8 cellular contexts compared by ENCODE assay signal in genomic region chr15:44735482-44736260, GRCh38. TPM values are rescaled to one million over a fixed set of nuclear protein-coding genes. Genes with fewer than 3 reads are reported as not detected.
DNase-seq lines count a peak whose midpoint lies in the region; ATAC-seq lines count a peak whose summit lies in the region.

No MANE protein-coding gene starts in this region.

- peak in 2 of 5 donors; percentile 36 to 64 for DNase-seq in CD4-positive, alpha-beta memory T cell
- DNase-seq in activated T-cell treated with anti-CD3 and anti-CD28 coated beads, Interleukin-2, amount 50 U/mL, for 72 hours: peak; percentile 66 to 71
- DNase-seq in memory B cell (ENCODE audit: low spot score in 2 of 2) (no peak), aorta (peak in 1 of 2 donors; percentile 81), AG08396 (ENCODE audit: low spot score) (no peak), NCI-H1048 (lab: John Stamatoyannopoulos, UW) (no peak)

- peak overlapping the region; percentile 74 for H3K27ac ChIP-seq in CD4-positive, alpha-beta memory T cell (ENCODE audit: low read depth, low read length)
- peak overlapping the region in 1 of 2 donors; percentile 54 for H3K27ac ChIP-seq in aorta (ENCODE audit: low read depth in 1 of 2, low read length in 2 of 2)

- WGBS in aorta, 2 donors: 47% methylated on average over 8 of the region's 8 CpGs

- H3K27me3 ChIP-seq in CD4-positive, alpha-beta memory T cell (ENCODE audit: insufficient read depth, low read length): no peaks in the 10 kb centered on the region
- H3K27me3 ChIP-seq in aorta (ENCODE audit: control insufficient read depth in 1 of 2, insufficient read depth in 2 of 2, low read length in 1 of 2): no peaks in the 10 kb centered on the region

- CTCF ChIA-PET in CD4-positive, alpha-beta memory T cell (lab: Charles Lee; ENCODE audit: partially characterized antibody): interaction anchor here (0.6 to 33.6 kb wide), 23 partner anchors 16 to 190 kb away, joined by 3 to 821 read pairs (median 4); partner anchors contain the start of genes B2M, PATL2 and SPG11

- POLR2A ChIA-PET in CD4-positive, alpha-beta memory T cell (lab: Charles Lee; ENCODE audit: partially characterized antibody): interaction anchor here (0.9 to 39.7 kb wide), 15 partner anchors 9 to 199 kb away, joined by 3 to 5737 read pairs (median 4); partner anchors contain the start of genes B2M, EIF3J, PATL2 and SPG11

- H3K27ac Mint-ChIP-seq in CD4-positive, alpha-beta memory T cell: peak overlapping the region; percentile 93 to 99 (median 96)
- H3K27ac Mint-ChIP-seq in activated T-cell treated with anti-CD3 and anti-CD28 coated beads, Interleukin-2, amount 50 U/mL, for 72 hours: peak overlapping the region; percentile 100
- peak overlapping the region; percentile 93 for H3K27ac Mint-ChIP-seq in memory B cell

- ATAC-seq in HG03095 (IDR thresholded peaks at IDR 0.05; ENCODE audit: unreplicated experiment) (peak; percentile 33), memory B cell (ENCODE audit: low read depth) (peak; percentile 72), aorta (ENCODE audit: low FRiP score) (peak; percentile 63), GM18861 (IDR thresholded peaks at IDR 0.05; ENCODE audit: unreplicated experiment) (no peak)
- ATAC-seq in activated T-cell treated with anti-CD3 and anti-CD28 coated beads, Interleukin-2, amount 50 U/mL, for 72 hours (replicated peaks in 1 of 2): peak; percentile 76 to 78

- H3K36me3 ChIP-seq in CD4-positive, alpha-beta memory T cell (ENCODE audit: insufficient read depth, low read length): peaks cover 12% of the 10 kb centered on the region
- no peaks in the 10 kb centered on the region for H3K36me3 ChIP-seq in aorta (ENCODE audit: control insufficient read depth in 1 of 2, insufficient read depth in 2 of 2, low read length in 1 of 2)

- H3K4me1 Mint-ChIP-seq in CD4-positive, alpha-beta memory T cell: peaks cover 51 to 75% (median 64%) of the 10 kb centered on the region in 4 donors
- H3K4me1 Mint-ChIP-seq in activated T-cell treated with anti-CD3 and anti-CD28 coated beads, Interleukin-2, amount 50 U/mL, for 72 hours (ENCODE audit: low read depth): peaks cover 69% of the 10 kb centered on the region
- H3K4me1 Mint-ChIP-seq in memory B cell: peaks cover 39% of the 10 kb centered on the region

- H3K36me3 Mint-ChIP-seq in CD4-positive, alpha-beta memory T cell: peaks cover 11 to 16% of the 10 kb centered on the region in 2 donors
- peaks cover 7 to 24% of the 10 kb centered on the region in 2 donors for H3K36me3 Mint-ChIP-seq in activated T-cell treated with anti-CD3 and anti-CD28 coated beads, Interleukin-2, amount 50 U/mL, for 72 hours (ENCODE audit: insufficient read depth in 2 of 2)
- H3K36me3 Mint-ChIP-seq in memory B cell: peaks cover 11% of the 10 kb centered on the region

- no peaks in the 10 kb centered on the region for H3K9me3 ChIP-seq in CD4-positive, alpha-beta memory T cell (ENCODE audit: control insufficient read depth in 1 of 2, low read length in 2 of 2)
- H3K9me3 ChIP-seq in aorta (ENCODE audit: control insufficient read depth, low read length): no peaks in the 10 kb centered on the region

- H3K4me3 Mint-ChIP-seq in CD4-positive, alpha-beta memory T cell: peak overlapping the region; percentile 72 to 95 (median 86)
- H3K4me3 Mint-ChIP-seq in activated T-cell treated with anti-CD3 and anti-CD28 coated beads, Interleukin-2, amount 50 U/mL, for 72 hours: peak overlapping the region; percentile 76 to 94
- H3K4me3 Mint-ChIP-seq in memory B cell: peak overlapping the region; percentile 73

- peaks cover 0 to 1% (median 0%) of the 10 kb centered on the region in 8 donors for H3K9me3 Mint-ChIP-seq in CD4-positive, alpha-beta memory T cell
- no peaks in the 10 kb centered on the region for H3K9me3 Mint-ChIP-seq in activated T-cell treated with anti-CD3 and anti-CD28 coated beads, Interleukin-2, amount 50 U/mL, for 72 hours
- no peaks in the 10 kb centered on the region for H3K9me3 Mint-ChIP-seq in memory B cell

- peak overlapping the region; percentile 27 to 55 for H3K4me3 ChIP-seq in CD4-positive, alpha-beta memory T cell (ENCODE audit: low read length in 2 of 2)
- H3K4me3 ChIP-seq in aorta (ENCODE audit: low read length in 2 of 2): no peak overlapping the region

- no peaks in the 10 kb centered on the region for H3K27me3 Mint-ChIP-seq in CD4-positive, alpha-beta memory T cell
- H3K27me3 Mint-ChIP-seq in activated T-cell treated with anti-CD3 and anti-CD28 coated beads, Interleukin-2, amount 50 U/mL, for 72 hours (ENCODE audit: low read depth): no peaks in the 10 kb centered on the region
- no peaks in the 10 kb centered on the region for H3K27me3 Mint-ChIP-seq in memory B cell

- intact Hi-C loops in CD4-positive, alpha-beta memory T cell (cut with micrococcal nuclease): loop anchor here (1.0 kb wide), 2 partner anchors 9 to 24 kb away; partner anchors contain the start of genes B2M and PATL2
- intact Hi-C loops in aorta (cut with DNase I): loop anchor here (2.0 to 10.0 kb wide), 4 partner anchors 33 to 161 kb away; no protein-coding TSS in a partner anchor

- H3K4me1 ChIP-seq in CD4-positive, alpha-beta memory T cell (ENCODE audit: insufficient read depth, low read length): peaks cover 78% of the 10 kb centered on the region
- peaks cover 0 to 2% of the 10 kb centered on the region in 2 donors for H3K4me1 ChIP-seq in aorta (ENCODE audit: control insufficient read depth in 1 of 2, insufficient read depth in 2 of 2, low read length in 2 of 2)

RNA-seq across cellular contexts. Expression of gene TRIM69, which starts 0.7 kb away (rescaled TPM):
- total RNA-seq in CD4-positive, alpha-beta memory T cell: 10 to 100 TPM; 38.1 to 40.7 TPM
- polyA plus RNA-seq in CD4-positive, alpha-beta memory T cell: 10 to 100 TPM; 25.8 to 42.0 TPM
- total RNA-seq in activated T-cell treated with anti-CD3 and anti-CD28 coated beads, Interleukin-2, amount 50 U/mL, for 72 hours: 10 to 100 TPM; 86.1 to 92.9 TPM
- total RNA-seq in aorta: 10 to 100 TPM; 16.3 to 28.6 TPM
- polyA plus RNA-seq in aorta: 10 to 100 TPM; 15.0 to 15.2 TPM

RNA-seq across cellular contexts. Expression of gene B2M, which starts 24.4 kb away (rescaled TPM):
- total RNA-seq in CD4-positive, alpha-beta memory T cell: 1,000 to 10,000 TPM; 7,421 to 7,929 TPM
- polyA plus RNA-seq in CD4-positive, alpha-beta memory T cell: over 10,000 TPM; 34,708 to 62,423 TPM
- 1,000 to 10,000 TPM; 5,611 to 6,275 TPM for total RNA-seq in activated T-cell treated with anti-CD3 and anti-CD28 coated beads, Interleukin-2, amount 50 U/mL, for 72 hours
- total RNA-seq in aorta: 1,000 to 10,000 TPM; 2,130 to 2,403 TPM
- polyA plus RNA-seq in aorta: 1,000 to 10,000 TPM; 3,644 to 4,026 TPM

RNA-seq across cellular contexts. Expression of gene PATL2, which starts 24.5 kb away (rescaled TPM):
- total RNA-seq in CD4-positive, alpha-beta memory T cell: 10 to 100 TPM; 62.1 to 62.8 TPM
- 1 to 10 TPM; 5.7 to 7.5 TPM for polyA plus RNA-seq in CD4-positive, alpha-beta memory T cell
- 10 to 100 TPM; 50.8 to 52.9 TPM for total RNA-seq in activated T-cell treated with anti-CD3 and anti-CD28 coated beads, Interleukin-2, amount 50 U/mL, for 72 hours
- total RNA-seq in aorta: 1 to 10 TPM; 1.3 to 2.2 TPM
- polyA plus RNA-seq in aorta: under 1 TPM in 1 of 2 donors, not detected in 1; 0.23 TPM

Comparison
In these comparisons a context has a peak if more than half of its experiments do, and no peak if none do; other contexts are left out.
1. DNase-seq: peak in activated T-cell treated with anti-CD3 and anti-CD28 coated beads, Interleukin-2, amount 50 U/mL, for 72 hours (2 of 2); none in memory B cell (0 of 2), AG08396 (single experiment) and NCI-H1048 (single experiment).
2. H3K4me3 ChIP-seq: peak in CD4-positive, alpha-beta memory T cell (2 of 2); none in aorta (0 of 2).
3. RNA of gene PATL2, which starts 24.5 kb away (total RNA-seq): 62.1 to 62.8 TPM in CD4-positive, alpha-beta memory T cell and 50.8 to 52.9 TPM in activated T-cell treated with anti-CD3 and anti-CD28 coated beads, Interleukin-2, amount 50 U/mL, for 72 hours; 1.3 to 2.2 TPM in aorta; every median in the first group is over 10 times any median in the second.
4. Peak in every context shown above with its lines, with median percentiles within 50 percentile points of each other: H3K27ac Mint-ChIP-seq and H3K4me3 Mint-ChIP-seq.